Comparison of ENCODE assay signal across 22 cellular contexts in genomic region chr5:132941331-132941730, GRCh38. TPM values are rescaled to one million over a fixed set of nuclear protein-coding genes. Genes with fewer than 3 reads are reported as not detected.
A peak's percentile ranks its signal among the peaks of the same experiment; 100 is the strongest.
DNase-seq lines count a peak whose midpoint lies in the region; ATAC-seq lines count a peak whose summit lies in the region.
"Had no signal": no experiment of that assay in that cellular context is flagged by ENCODE, and none has a peak within 500 bp of the region (broad histone marks: within the 10 kb centered on the region; RNA-seq: fewer than 3 reads in every experiment).

No MANE protein-coding gene starts in this region.

- H3K27ac Mint-ChIP-seq in activated CD4-positive, alpha-beta T cell treated with anti-CD3 and anti-CD28 coated beads for 36 hours: peak overlapping the region; percentile 21
- peak overlapping the region in 4 of 6 donors; percentile 6 to 58 (median 46) for H3K27ac Mint-ChIP-seq in immature natural killer cell
- H3K27ac Mint-ChIP-seq: CD8-positive, alpha-beta T cell had no signal

- no peaks in the 10 kb centered on the region for H3K9me3 Mint-ChIP-seq in activated CD4-positive, alpha-beta T cell treated with anti-CD3 and anti-CD28 coated beads for 36 hours (ENCODE audit: low read depth)
- no peaks in the 10 kb centered on the region for H3K9me3 Mint-ChIP-seq in immature natural killer cell
- H3K9me3 Mint-ChIP-seq: CD8-positive, alpha-beta T cell had no signal

- POLR2A ChIA-PET in activated CD4-positive, alpha-beta T cell treated with anti-CD3 and anti-CD28 coated beads for 36 hours (lab: Charles Lee): no interaction called here

- no peaks in the 10 kb centered on the region for H3K9me3 ChIP-seq in adipocyte (ENCODE audit: control insufficient read depth, low read length)
- H3K9me3 ChIP-seq: MG63 had no signal

- H2AFZ ChIP-seq in ACC112 (ENCODE audit: low read length, unreplicated experiment): no peak overlapping the region

- no peak for DNase-seq in activated CD4-positive, alpha-beta T cell treated with anti-CD3 and anti-CD28 coated beads for 36 hours
- DNase-seq in activated CD4-positive, alpha-beta T cell treated with anti-CD3 and anti-CD28 coated beads, Interleukin-2, amount 50 U/mL, for 48 hours: no peak
- no peak for DNase-seq in adipocyte (ENCODE audit: low read depth)
- DNase-seq in immature natural killer cell: no peak
- DNase-seq in HPDE6-E6E7 (ENCODE audit: extremely low spot score): no peak
- no peak for DNase-seq in medulla oblongata (ENCODE audit: extremely low spot score)
- DNase-seq: CD8-positive, alpha-beta T cell; DND-41; GOT3; MG63; NCI-H1417; NCI-H1694 treated with DMSO at 0.1 percent for 48 hours; NCI-H2081 treated with DMSO at 0.1 percent for 48 hours; NCI-H2171 treated with DMSO at 0.1 percent for 48 hours; NCI-H446; NCI-H526 treated with DMSO at 0.1 percent for 48 hours; SHP77 had no signal

- peaks cover 94% of the 10 kb centered on the region for H3K79me2 ChIP-seq in ACC112 (ENCODE audit: control insufficient read depth, insufficient read depth, low read length, unreplicated experiment)

- no peak overlapping the region for H3K4me3 Mint-ChIP-seq in activated CD4-positive, alpha-beta T cell treated with anti-CD3 and anti-CD28 coated beads for 36 hours
- H3K4me3 Mint-ChIP-seq in immature natural killer cell: no peak overlapping the region
- H3K4me3 Mint-ChIP-seq: CD8-positive, alpha-beta T cell had no signal

- ATAC-seq in activated CD4-positive, alpha-beta T cell treated with anti-CD3 and anti-CD28 coated beads for 36 hours: no peak
- no peak for ATAC-seq in GM21717 (IDR thresholded peaks at IDR 0.05; ENCODE audit: unreplicated experiment)
- ATAC-seq: CD8-positive, alpha-beta T cell; HCT116 had no signal

- peaks cover 31% of the 10 kb centered on the region for H3K4me1 Mint-ChIP-seq in activated CD4-positive, alpha-beta T cell treated with anti-CD3 and anti-CD28 coated beads for 36 hours
- peaks cover 55 to 69% of the 10 kb centered on the region in 2 donors for H3K4me1 Mint-ChIP-seq in immature natural killer cell

- H3K4me1 ChIP-seq in ACC112 (ENCODE audit: control insufficient read depth, insufficient read depth, low read length, unreplicated experiment) (peaks cover 19% of the 10 kb centered on the region), adipocyte (ENCODE audit: control insufficient read depth, insufficient read depth, low read length) (peaks cover 21% of the 10 kb centered on the region)

- CTCF ChIA-PET in activated CD4-positive, alpha-beta T cell treated with anti-CD3 and anti-CD28 coated beads for 36 hours (lab: Charles Lee): no interaction called here

- H3K4me3 ChIP-seq in ACC112 (ENCODE audit: low read depth, low read length) (no peak overlapping the region), adipocyte (ENCODE audit: low read length) (no peak overlapping the region)
- H3K4me3 ChIP-seq: BLaER1 treated with 17β-estradiol and CSF1 and Interleukin-3, amounts not matched to agents 10 nM and 100 nM; MG63 had no signal

- H3K27ac ChIP-seq in ACC112 (ENCODE audit: low read depth, low read length): peak overlapping the region; percentile 48
- H3K27ac ChIP-seq: 22Rv1; BLaER1 treated with 17β-estradiol and CSF1 and Interleukin-3, amounts not matched to agents 10 nM and 100 nM had no signal

- H3K36me3 ChIP-seq in ACC112 (ENCODE audit: insufficient read depth, low read length) (peaks cover 9% of the 10 kb centered on the region), adipocyte (ENCODE audit: control insufficient read depth, insufficient read depth, low read length, severe bottlenecking) (peaks cover 14% of the 10 kb centered on the region)

- H3K36me3 Mint-ChIP-seq in activated CD4-positive, alpha-beta T cell treated with anti-CD3 and anti-CD28 coated beads for 36 hours (ENCODE audit: low read depth): peaks cover 20% of the 10 kb centered on the region
- H3K36me3 Mint-ChIP-seq in immature natural killer cell: peaks cover 0 to 5% (median 4%) of the 10 kb centered on the region in 3 donors

- intact Hi-C loops in activated CD4-positive, alpha-beta T cell treated with anti-CD3 and anti-CD28 coated beads for 36 hours (cut with DNase I, micrococcal nuclease): no loop called here

- H3K27me3 Mint-ChIP-seq in activated CD4-positive, alpha-beta T cell treated with anti-CD3 and anti-CD28 coated beads for 36 hours: no peaks in the 10 kb centered on the region
- H3K27me3 Mint-ChIP-seq in immature natural killer cell (ENCODE audit: low read depth in 3 of 3): peaks cover 0 to 4% (median 0%) of the 10 kb centered on the region in 3 donors

- peak overlapping the region; percentile 39 for H3K9ac ChIP-seq in adipocyte (ENCODE audit: low read length)
- H3K9ac ChIP-seq: BLaER1 treated with 17β-estradiol and CSF1 and Interleukin-3, amounts not matched to agents 10 nM and 100 nM had no signal

- H3K27me3 ChIP-seq in ACC112 (ENCODE audit: insufficient read depth, low read length) (no peaks in the 10 kb centered on the region), adipocyte (replicated peaks; ENCODE audit: control insufficient read depth, insufficient read depth, low read length) (no peaks in the 10 kb centered on the region)
- H3K27me3 ChIP-seq: BLaER1 treated with 17β-estradiol and CSF1 and Interleukin-3, amounts not matched to agents 10 nM and 100 nM; MG63 had no signal

RNA-seq across cellular contexts. Expression of gene AFF4, which starts 22.1 kb away (rescaled TPM):
- 10 to 100 TPM; 20.9 to 29.3 TPM for total RNA-seq in activated CD4-positive, alpha-beta T cell treated with anti-CD3 and anti-CD28 coated beads for 36 hours
- 10 to 100 TPM; 10.7 to 31.8 (median 11.7) TPM for polyA plus RNA-seq in immature natural killer cell
